9 cellular contexts compared by ENCODE assay signal in the genomic region with DNA sequence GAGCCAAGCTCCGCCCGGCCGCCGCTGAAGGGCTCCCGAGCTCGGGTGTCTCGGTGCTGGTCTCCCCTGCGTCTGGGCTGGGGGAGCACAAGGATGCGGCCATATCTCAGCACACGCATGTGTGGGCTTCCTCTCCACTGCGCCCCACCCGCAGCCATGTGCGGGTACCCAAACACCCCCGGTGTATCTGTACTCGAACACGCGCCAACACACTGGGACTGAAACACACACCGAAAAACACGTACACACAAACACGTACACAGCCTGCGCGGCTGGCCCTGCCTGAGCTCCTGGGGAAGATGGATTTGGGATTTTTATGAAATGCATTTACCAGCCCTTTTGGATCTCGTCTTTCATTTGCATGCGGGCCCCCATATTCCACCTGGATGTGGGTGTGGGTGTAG. TPM values are rescaled to one million over a fixed set of nuclear protein-coding genes. Genes with fewer than 3 reads are reported as not detected.
DNase-seq lines count a peak whose midpoint lies in the region; ATAC-seq, FAIRE-seq and TF ChIP-seq lines count a peak whose summit lies in the region.
"Had no signal": no experiment of that assay in that cellular context is flagged by ENCODE, and none has a peak within 500 bp of the region (broad histone marks: within the 10 kb centered on the region; RNA-seq: fewer than 3 reads in every experiment).

No MANE protein-coding gene starts in this region.

- ATAC-seq in K562 (no peak; the same call in 2 of the 3 replicates), left lobe of liver (peak; percentile 41), GM21367 (IDR thresholded peaks at IDR 0.05; ENCODE audit: unreplicated experiment) (no peak)

- no TSS peak for BruUV-seq in K562 (replicated peaks; lab: Mats Ljungman, UMichigan)

- TF ChIP-seq CTCF in K562 (IDR thresholded peaks at IDR 0.05 in 2 of 3, conservative IDR thresholded peaks at IDR 0.05 in 1 of 3; ENCODE audit: insufficient read depth in 2 of 3, low read depth in 1 of 3, low read length in 3 of 3) (no peak), GM10248 (IDR thresholded peaks at IDR 0.05; ENCODE audit: control extremely low read depth, extremely low read depth, low read depth, missing control alignments) (no peak)

- in situ Hi-C loops in K562 (cut with MboI): no loop called here

- H3K9me3 Mint-ChIP-seq in T-helper 1 cell treated with Interleukin-12 subunit alpha and Interleukin-12 subunit beta and Interleukin-4 antibody, amounts not matched to agents 30 μg/mL and 1 μg/mL, for 36 hours: no peaks in the 10 kb centered on the region

- no peak for FAIRE-seq in K562 (lab: Jason Lieb, UNC)

- CTCF ChIA-PET in K562 (lab: Yijun Ruan, JAX; ENCODE audit: low intra/inter-chr PET ratio): no interaction called here
- CTCF ChIA-PET in GM10248 (lab: Yijun Ruan, JAX): interaction anchor here (1.5 kb wide), 1 partner anchor 11 kb away, joined by 3 read pairs; no protein-coding TSS in a partner anchor

- 21% methylated on average over 22 of the region's 24 CpGs for WGBS in K562 (ENCODE audit: insufficient coverage, low coverage, missing lambda C conversion rate)

- no peaks in the 10 kb centered on the region for H4K20me1 ChIP-seq in K562 (replicated peaks; ENCODE audit: control insufficient read depth, insufficient read depth, low read length)

- peak overlapping the region; percentile 81 for H2AFZ ChIP-seq in K562 (ENCODE audit: low read depth, low read length)

- H3K4me1 Mint-ChIP-seq in T-helper 1 cell treated with Interleukin-12 subunit alpha and Interleukin-12 subunit beta and Interleukin-4 antibody, amounts not matched to agents 30 μg/mL and 1 μg/mL, for 36 hours (ENCODE audit: low read depth): peaks cover 9% of the 10 kb centered on the region

- H3K27ac ChIP-seq in K562 (ENCODE audit: extremely low read depth, low read depth, low read length): peak overlapping the region; percentile 4; the same call in 1 of the 3 replicates
- H3K27ac ChIP-seq in stomach smooth muscle (ENCODE audit: low read length): peak overlapping the region; percentile 79

- peak overlapping the region; percentile 68 for H3K4me2 ChIP-seq in K562 (ENCODE audit: insufficient read depth, low read length)

- peak overlapping the region; percentile 31 for H3K27ac Mint-ChIP-seq in T-helper 1 cell treated with Interleukin-12 subunit alpha and Interleukin-12 subunit beta and Interleukin-4 antibody, amounts not matched to agents 30 μg/mL and 1 μg/mL, for 36 hours

- H3K79me2 ChIP-seq in K562 (ENCODE audit: control insufficient read depth, insufficient read depth, low read length): no peaks in the 10 kb centered on the region

- no peaks in the 10 kb centered on the region for H3K36me3 ChIP-seq in K562 (ENCODE audit: control insufficient read depth, insufficient read depth, low read length)
- H3K36me3 ChIP-seq in stomach smooth muscle (ENCODE audit: control insufficient read depth in 2 of 2, insufficient read depth in 2 of 2, low read length in 2 of 2): no peaks in the 10 kb centered on the region

- H3K4me3 ChIP-seq in K562: peak overlapping the region; percentile 34
- peak overlapping the region; percentile 79 to 84 for H3K4me3 ChIP-seq in stomach smooth muscle (ENCODE audit: low read length in 2 of 2)

- no peak overlapping the region for H3K4me3 Mint-ChIP-seq in T-helper 1 cell treated with Interleukin-12 subunit alpha and Interleukin-12 subunit beta and Interleukin-4 antibody, amounts not matched to agents 30 μg/mL and 1 μg/mL, for 36 hours

- no peak for DNase-seq in T-helper 1 cell
- DNase-seq in K562 (ENCODE audit: extremely low read depth in 1 of 4, low spot score in 3 of 4): peak in 1 of 4 experiments; percentile 28
- DNase-seq in left lobe of liver (ENCODE audit: low spot score): no peak
- DNase-seq in GM10248 (ENCODE audit: extremely low spot score): no peak
- DNase-seq in NCI-H128 (lab: John Stamatoyannopoulos, UW; ENCODE audit: unreplicated experiment): no peak

- H3K4me1 ChIP-seq in K562 (replicated peaks in 1 of 2; ENCODE audit: control insufficient read depth in 2 of 2, insufficient read depth in 2 of 2, low read length in 2 of 2) (peaks cover 0 to 19% of the 10 kb centered on the region in 2 experiments; a peak in 3 of 5 replicates), stomach smooth muscle (ENCODE audit: control insufficient read depth, insufficient read depth, low read length) (peaks cover 14% of the 10 kb centered on the region)

- POLR2A ChIA-PET in K562 (lab: Yijun Ruan, JAX): no interaction called here
- POLR2A ChIA-PET in GM10248 (lab: Yijun Ruan, JAX): no interaction called here

- intact Hi-C loops in K562 (cut with micrococcal nuclease): no loop called here

- TF ChIP-seq POLR2A in K562 (conservative IDR thresholded peaks at IDR 0.05): no peak

- TF ChIP-seq RAD21 in K562 (CRISPR knock-in tag; conservative IDR thresholded peaks at IDR 0.05 in 1 of 2, IDR thresholded peaks at IDR 0.05 in 1 of 2): no peak

- H3K36me3 Mint-ChIP-seq in T-helper 1 cell treated with Interleukin-12 subunit alpha and Interleukin-12 subunit beta and Interleukin-4 antibody, amounts not matched to agents 30 μg/mL and 1 μg/mL, for 36 hours (ENCODE audit: low read depth): peaks cover 10% of the 10 kb centered on the region

- H3K9ac ChIP-seq in K562 (ENCODE audit: insufficient read depth in 1 of 2, low read depth in 2 of 2, low read length in 2 of 2) (peak overlapping the region; percentile 38 to 88; a peak in 3 of 4 replicates), stomach smooth muscle (ENCODE audit: low read length in 2 of 2) (peak overlapping the region; percentile 51 to 66)

- no peaks in the 10 kb centered on the region for H3K9me1 ChIP-seq in K562 (ENCODE audit: control insufficient read depth, insufficient read depth, low read length)

- peaks cover 43 to 64% of the 10 kb centered on the region in 2 experiments; a peak in 4 of 5 replicates for H3K27me3 ChIP-seq in K562 (ENCODE audit: control insufficient read depth in 2 of 2, insufficient read depth in 2 of 2, low read length in 2 of 2)
- H3K27me3 ChIP-seq in stomach smooth muscle (ENCODE audit: control insufficient read depth in 1 of 2, insufficient read depth in 2 of 2, low read length in 2 of 2): peaks cover 40 to 67% of the 10 kb centered on the region in 2 donors

- no peak for TF ChIP-seq EP300 in K562 (IDR thresholded peaks at IDR 0.05; ENCODE audit: low read length)

- H3K27me3 Mint-ChIP-seq in T-helper 1 cell treated with Interleukin-12 subunit alpha and Interleukin-12 subunit beta and Interleukin-4 antibody, amounts not matched to agents 30 μg/mL and 1 μg/mL, for 36 hours (ENCODE audit: low read depth): peaks cover 97% of the 10 kb centered on the region

- H3K9me3 ChIP-seq in K562 (replicated peaks; ENCODE audit: control insufficient read depth, insufficient read depth, low read depth, low read length): no peaks in the 10 kb centered on the region
- no peaks in the 10 kb centered on the region for H3K9me3 ChIP-seq in stomach smooth muscle (ENCODE audit: control insufficient read depth in 2 of 2, low read length in 2 of 2)

TF ChIP-seq in K562, 482 proteins besides CTCF, POLR2A, EP300 and RAD21:
- no peak for TF ChIP-seq ZNF699 (CRISPR knock-in tag; IDR thresholded peaks at IDR 0.05; ENCODE audit: insufficient replicate concordance)
- peak; percentile 4; the same call in 1 of the 2 replicates for TF ChIP-seq EP400 (IDR thresholded peaks at IDR 0.05)
- TF ChIP-seq USF2 (CRISPR knock-in tag; IDR thresholded peaks at IDR 0.05): 0 out of 2 replicates have a peak, but pooled peaks have one; percentile 9
- TF ChIP-seq HNRNPLL (IDR thresholded peaks at IDR 0.05; ENCODE audit: low read depth, low read length, poor library complexity, severe bottlenecking): no peak
- TF ChIP-seq, protein P1, sequence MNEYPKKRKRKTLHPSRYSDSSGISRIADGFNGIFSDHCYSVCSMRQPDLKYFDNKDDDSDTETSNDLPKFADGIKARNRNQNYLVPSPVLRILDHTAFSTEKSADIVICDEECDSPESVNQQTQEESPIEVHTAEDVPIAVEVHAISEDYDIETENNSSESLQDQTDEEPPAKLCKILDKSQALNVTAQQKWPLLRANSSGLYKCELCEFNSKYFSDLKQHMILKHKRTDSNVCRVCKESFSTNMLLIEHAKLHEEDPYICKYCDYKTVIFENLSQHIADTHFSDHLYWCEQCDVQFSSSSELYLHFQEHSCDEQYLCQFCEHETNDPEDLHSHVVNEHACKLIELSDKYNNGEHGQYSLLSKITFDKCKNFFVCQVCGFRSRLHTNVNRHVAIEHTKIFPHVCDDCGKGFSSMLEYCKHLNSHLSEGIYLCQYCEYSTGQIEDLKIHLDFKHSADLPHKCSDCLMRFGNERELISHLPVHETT (CRISPR knock-in tag; conservative IDR thresholded peaks at IDR 0.05 in 1 of 2, IDR thresholded peaks at IDR 0.05 in 1 of 2): 0 out of 4 replicates have a peak, but pooled peaks of 1 of the 2 experiments have one; percentile 13

RNA-seq across cellular contexts. Expression of gene TBX3, which starts 0.9 kb away (rescaled TPM):
- total RNA-seq in K562 (2011; cell fraction: chromatin; rRNA removed; ENCODE audit: low replicate concordance): 0.88 and 2.7 TPM in 2 replicates
- 1.3 and 1.5 TPM in 2 replicates for total RNA-seq in K562 (2011; cell fraction: nucleolus; rRNA removed)
- 0.51 and 0.92 TPM in 2 replicates for total RNA-seq in K562 (2011; cell fraction: nucleoplasm; rRNA removed)
- 0.18 and 0.20 TPM in 2 replicates for total RNA-seq in K562 (2014; rRNA removed)
- 0.15 and 0.38 TPM in 2 replicates for total RNA-seq in K562 (2014; rRNA removed; fragmentation: Illumina TruSeq; extraction: Trizol)
- 0.23 and 0.47 TPM in 2 replicates for total RNA-seq in K562 (2015; rRNA removed; fragmentation: Illumina TruSeq; extraction: Trizol)
- total RNA-seq in K562 (2021): 0.60 and 0.81 TPM in 2 replicates
- polyA plus RNA-seq in K562 (2011; rRNA removed): 0.08 and 0.52 TPM in 2 replicates
- polyA plus RNA-seq in K562 (2011; cell fraction: cytosol; rRNA removed): 0.04 and 0.31 TPM in 2 replicates
- polyA plus RNA-seq in K562 (2011; cell fraction: nucleus; rRNA removed): 3.5 TPM in 1 of 2 replicates, not detected in the other
- polyA plus RNA-seq in K562 (2012): 0.24 and 0.35 TPM in 2 replicates
- polyA plus RNA-seq in K562 (2014; fragmentation: Illumina TruSeq; extraction: Trizol): 0.35 and 0.42 TPM in 2 replicates
- under 1 TPM; 0.03 to 0.06 TPM for polyA plus RNA-seq in K562 (2014; fragmentation: Nextera tagmentation; extraction: Ambion mirVana)
- 0.19 and 0.35 TPM in 2 replicates for polyA plus RNA-seq in K562 (2014; rRNA removed)
- polyA minus RNA-seq in K562 (2011; rRNA and poly(A)+ RNA removed): 1.4 TPM in 1 of 2 replicates, not detected in the other
- polyA minus RNA-seq in K562 (2011; cell fraction: cytosol; rRNA and poly(A)+ RNA removed): 0.38 and 0.73 TPM in 2 replicates
- 0.22 and 2.6 TPM in 2 replicates for polyA minus RNA-seq in K562 (2011; cell fraction: nucleus; rRNA and poly(A)+ RNA removed)
- 37.2 TPM for total RNA-seq in left lobe of liver
- total RNA-seq: activated CD8-positive, alpha-beta memory T cell treated with anti-CD3 and anti-CD28 coated beads for 36 hours had no signal

Comparison
In these comparisons a context has a peak if more than half of its experiments do, and no peak if none do; other contexts are left out.
1. RNA of gene TBX3, which starts 0.9 kb away (total RNA-seq): 37.2 TPM in left lobe of liver (single experiment); 0.15 to 2.7 TPM in K562; every median in the first group is over 10 times any median in the second.